Comparison of ENCODE assay signal across 15 cellular contexts in the genomic region with DNA sequence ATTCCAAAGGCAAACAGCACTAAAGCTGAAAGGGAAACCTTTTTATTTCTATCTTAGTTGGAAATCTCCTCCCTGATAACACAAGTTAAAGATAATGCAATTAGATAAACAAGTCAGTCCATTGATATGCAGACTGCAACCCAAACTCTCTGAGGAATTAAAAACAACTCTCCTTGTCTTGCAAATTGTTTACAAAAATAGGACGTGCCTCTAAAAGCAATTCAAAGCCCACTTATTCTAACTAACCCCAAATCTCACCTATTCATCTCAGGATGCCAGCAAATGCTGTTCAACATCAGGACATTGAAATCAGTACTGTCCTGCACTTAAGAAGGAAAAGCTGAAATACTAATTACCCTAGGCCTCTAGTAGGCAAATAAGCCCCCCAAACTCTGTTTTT. TPM values are rescaled to one million over a fixed set of nuclear protein-coding genes. Genes with fewer than 3 reads are reported as not detected.
DNase-seq lines count a peak whose midpoint lies in the region; ATAC-seq and TF ChIP-seq lines count a peak whose summit lies in the region.
"Had no signal": no experiment of that assay in that cellular context is flagged by ENCODE, and none has a peak within 500 bp of the region (broad histone marks: within the 10 kb centered on the region; RNA-seq: fewer than 3 reads in every experiment).

No MANE protein-coding gene starts in this region.

- H3K4me3 ChIP-seq in H7 (ENCODE audit: insufficient read depth, low read depth, low read length) (no peak overlapping the region), endodermal cell (ENCODE audit: low read length) (peak overlapping the region; percentile 1)
- H3K4me3 ChIP-seq: GM12878 had no signal

- WGBS in endodermal cell (ENCODE audit: insufficient coverage in 1 of 2, insufficient read length in 1 of 2), 2 experiments = 10 to 33% methylated on average over 1 of the region's 1 CpG

- no peaks in the 10 kb centered on the region for H3K9me3 Mint-ChIP-seq in endodermal cell
- H3K9me3 Mint-ChIP-seq: CD4-positive, alpha-beta T cell had no signal

- H3K27me3 ChIP-seq in H7 (ENCODE audit: control insufficient read depth, insufficient read depth, low read length) = no peaks in the 10 kb centered on the region; the same call in 1 of the 2 replicates
- no peaks in the 10 kb centered on the region for H3K27me3 ChIP-seq in endodermal cell (ENCODE audit: control insufficient read depth, insufficient read depth, low read length, poor library complexity, severe bottlenecking)

- peak overlapping the region; percentile 60 for H3K27ac ChIP-seq in angular gyrus (ENCODE audit: low read depth, low read length)
- no peak overlapping the region for H3K27ac ChIP-seq in endodermal cell (ENCODE audit: low read depth, low read length)
- H3K27ac ChIP-seq in substantia nigra (ENCODE audit: low read depth, low read length, poor library complexity, severe bottlenecking) = peak overlapping the region; percentile 23

- no peaks in the 10 kb centered on the region for H3K9me3 ChIP-seq in endodermal cell (ENCODE audit: control insufficient read depth, low read length)

- H3K36me3 ChIP-seq in H7 (replicated peaks; ENCODE audit: control insufficient read depth, insufficient read depth, low read length) = no peaks in the 10 kb centered on the region
- no peaks in the 10 kb centered on the region for H3K36me3 ChIP-seq in endodermal cell (ENCODE audit: control insufficient read depth, insufficient read depth, low read length)

- H3K9ac ChIP-seq in endodermal cell (ENCODE audit: extremely low read depth, low read length, poor library complexity, severe bottlenecking) = no peak overlapping the region

- TF ChIP-seq CTCF in endodermal cell (conservative IDR thresholded peaks at IDR 0.05) = no peak

- H3K27me3 Mint-ChIP-seq in endodermal cell (ENCODE audit: insufficient read depth) = peaks cover 7% of the 10 kb centered on the region

- peaks cover 6% of the 10 kb centered on the region for H3K4me1 ChIP-seq in endodermal cell (ENCODE audit: control insufficient read depth, insufficient read depth, low read length)

- peaks cover 50% of the 10 kb centered on the region for H3K4me1 Mint-ChIP-seq in endodermal cell
- H3K4me1 Mint-ChIP-seq: B cell had no signal

- peaks cover 8% of the 10 kb centered on the region for H3K36me3 Mint-ChIP-seq in endodermal cell (ENCODE audit: low read depth)

- DNase-seq in H7 (peak; percentile 29), endodermal cell (no peak), substantia nigra (lab: John Stamatoyannopoulos, UW) (no peak), NCI-H128 (lab: John Stamatoyannopoulos, UW; ENCODE audit: unreplicated experiment) (no peak)
- DNase-seq in activated CD4-positive, alpha-beta T cell treated with anti-CD3 and anti-CD28 coated beads for 1 hour = no peak
- DNase-seq in stimulated activated CD4-positive, alpha-beta T cell treated with anti-CD3 and anti-CD28 coated beads, Interleukin-4, amount 100 ng/mL, for 1 hour = no peak
- DNase-seq: C1 segment of cervical spinal cord; CD4-positive, alpha-beta T cell; DMS79 had no signal

- H3K27ac Mint-ChIP-seq in endodermal cell = no peak overlapping the region
- H3K27ac Mint-ChIP-seq: B cell; CD4-positive, alpha-beta T cell had no signal

- no peak overlapping the region for H3K4me3 Mint-ChIP-seq in endodermal cell
- H3K4me3 Mint-ChIP-seq: B cell; CD4-positive, alpha-beta T cell had no signal

- ATAC-seq in GM21367 (IDR thresholded peaks at IDR 0.05; ENCODE audit: unreplicated experiment) = no peak
- ATAC-seq: GM12878, HCT116, HepG2 had no signal

RNA-seq across cellular contexts. Expression of a gene that starts 12.8 kb away (rescaled TPM):
- 5.1 and 8.5 TPM in 2 replicates for total RNA-seq in H7 (2014; rRNA removed; shearing (Covaris generic))
- total RNA-seq in endodermal cell = 10 to 100 TPM; 39.4 to 59.5 TPM
- polyA plus RNA-seq in endodermal cell (2013, experiment 1 of 2) = 10.7 TPM
- polyA plus RNA-seq in endodermal cell (2013, experiment 2 of 2) = 12.8 TPM
